ENCODE assay signal across 23 cellular contexts in the genomic region with DNA sequence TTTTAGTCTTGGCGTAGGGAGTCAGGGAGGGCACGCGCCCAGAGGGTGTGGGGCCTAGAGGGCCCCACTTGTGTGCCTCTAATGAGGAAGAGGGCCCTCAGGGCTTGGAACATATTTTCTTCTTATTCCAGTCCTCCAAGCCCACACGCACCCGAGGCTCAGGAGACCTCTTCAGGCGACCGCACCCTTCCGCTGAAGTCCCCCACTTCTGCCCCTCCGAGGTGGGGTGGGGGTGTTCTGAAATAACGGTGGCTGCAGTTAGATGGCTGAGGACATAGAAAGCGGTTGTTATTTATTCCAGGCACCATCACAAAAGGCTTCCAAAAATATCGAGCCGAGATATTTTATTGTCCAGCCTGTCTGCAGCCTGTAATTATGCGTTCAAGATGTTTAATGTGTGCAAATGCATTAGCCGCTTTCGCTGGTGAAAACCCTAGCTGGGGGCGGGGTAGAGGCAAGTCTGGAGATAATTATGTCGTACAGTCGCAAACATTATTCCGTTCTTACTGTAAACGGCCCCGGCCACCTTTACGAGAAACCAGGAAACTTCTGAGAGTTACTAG. TPM values are rescaled to one million over a fixed set of nuclear protein-coding genes. Genes with fewer than 3 reads are reported as not detected.
DNase-seq lines count a peak whose midpoint lies in the region; ATAC-seq and TF ChIP-seq lines count a peak whose summit lies in the region.
"Had no signal": no experiment of that assay in that cellular context is flagged by ENCODE, and none has a peak within 500 bp of the region (broad histone marks: within the 10 kb centered on the region; RNA-seq: fewer than 3 reads in every experiment).

No MANE protein-coding gene starts in this region.

- H3K9me3 ChIP-seq in CD8-positive, alpha-beta T cell (ENCODE audit: low read length), result no peaks in the 10 kb centered on the region
- H3K9me3 ChIP-seq in gastroesophageal sphincter, result no peaks in the 10 kb centered on the region
- H3K9me3 ChIP-seq: Caco-2, thyroid gland had no signal

- no peak for TF ChIP-seq EP300 in gastroesophageal sphincter (IDR thresholded peaks at IDR 0.05)

- H3K27ac ChIP-seq in CD8-positive, alpha-beta T cell (ENCODE audit: low read depth, low read length), result no peak overlapping the region
- H3K27ac ChIP-seq in gastroesophageal sphincter, result no peak overlapping the region
- H3K27ac ChIP-seq: BLaER1 treated with 17β-estradiol and CSF1 and Interleukin-3, amounts not matched to agents 10 nM and 100 nM; dorsolateral prefrontal cortex; HL-60; thyroid gland had no signal

- WGBS in gastroesophageal sphincter (ENCODE audit: low coverage in 1 of 2), 2 donors, result 5 to 14% methylated on average over 10 to 16 of the region's 23 CpGs

- DNase-seq in activated naive CD8-positive, alpha-beta T cell treated with anti-CD3 and anti-CD28 coated beads, Interleukin-2, amount 10 ng/mL, durations not matched to agents 7 days and 5 days, result peak; percentile 19
- DNase-seq in activated naive CD8-positive, alpha-beta T cell treated with anti-CD3 and anti-CD28 coated beads, Interleukin-2, amount 50 U/mL, for 24 hours, result no peak
- peak; percentile 91 for DNase-seq in NCI-H69 (lab: John Stamatoyannopoulos, UW)
- DNase-seq in islet precursor cell, result peak; percentile 45
- no peak for DNase-seq in type B pancreatic cell (ENCODE audit: extremely low spot score, unreplicated experiment)
- no peak for DNase-seq in NCI-H2107 treated with DMSO at 0.1 percent for 48 hours (lab: John Stamatoyannopoulos, UW; ENCODE audit: unreplicated experiment)
- DNase-seq in CD8-positive, alpha-beta T cell, result no peak
- DNase-seq: Caco-2, DMS79, dorsolateral prefrontal cortex, NCI-H1436 treated with DMSO at 0.1 percent for 48 hours, NCI-H774, thyroid gland had no signal

- H3K27me3 ChIP-seq in CD8-positive, alpha-beta T cell (ENCODE audit: insufficient read depth, low read length), result peaks cover 49% of the 10 kb centered on the region
- peaks cover 100% of the 10 kb centered on the region for H3K27me3 ChIP-seq in gastroesophageal sphincter

- H3K36me3 Mint-ChIP-seq in activated naive CD8-positive, alpha-beta T cell treated with anti-CD3 and anti-CD28 coated beads, Interleukin-2, amount 10 ng/mL, durations not matched to agents 7 days and 5 days, result no peaks in the 10 kb centered on the region
- no peaks in the 10 kb centered on the region for H3K36me3 Mint-ChIP-seq in activated naive CD8-positive, alpha-beta T cell treated with anti-CD3 and anti-CD28 coated beads, Interleukin-2, amount 50 U/mL, for 24 hours (ENCODE audit: low read depth)
- H3K36me3 Mint-ChIP-seq in type B pancreatic cell, result no peaks in the 10 kb centered on the region
- H3K36me3 Mint-ChIP-seq in CD8-positive, alpha-beta T cell, result no peaks in the 10 kb centered on the region
- H3K36me3 Mint-ChIP-seq: activated naive CD4-positive, alpha-beta T cell treated with anti-CD3 and anti-CD28 coated beads, Interleukin-2, amount 50 U/mL, for 72 hours; natural killer cell treated with Interleukin-12 subunit alpha and Interleukin-12 subunit beta and Interleukin-15 and Interleukin-18, amount 100 ng/mL, for 72 hours; WTC11 had no signal

- no peaks in the 10 kb centered on the region for H3K36me3 ChIP-seq in CD8-positive, alpha-beta T cell (ENCODE audit: insufficient read depth, low read length)
- H3K36me3 ChIP-seq in gastroesophageal sphincter, result no peaks in the 10 kb centered on the region
- H3K36me3 ChIP-seq: BLaER1 treated with 17β-estradiol and CSF1 and Interleukin-3, amounts not matched to agents 10 nM and 100 nM; thyroid gland had no signal

- CTCF ChIA-PET in CD8-positive, alpha-beta T cell (lab: Charles Lee), result no interaction called here

- peaks cover 85% of the 10 kb centered on the region for H3K27me3 Mint-ChIP-seq in activated naive CD8-positive, alpha-beta T cell treated with anti-CD3 and anti-CD28 coated beads, Interleukin-2, amount 10 ng/mL, durations not matched to agents 7 days and 5 days
- H3K27me3 Mint-ChIP-seq in activated naive CD8-positive, alpha-beta T cell treated with anti-CD3 and anti-CD28 coated beads, Interleukin-2, amount 50 U/mL, for 24 hours, result peaks cover 92% of the 10 kb centered on the region
- H3K27me3 Mint-ChIP-seq in type B pancreatic cell, result peaks cover 99% of the 10 kb centered on the region
- H3K27me3 Mint-ChIP-seq in CD8-positive, alpha-beta T cell (ENCODE audit: low read depth), result peaks cover 83% of the 10 kb centered on the region

- TF ChIP-seq CTCF in type B pancreatic cell (conservative IDR thresholded peaks at IDR 0.05) (no peak), gastroesophageal sphincter (IDR thresholded peaks at IDR 0.05) (no peak)
- TF ChIP-seq CTCF in CD8-positive, alpha-beta T cell (IDR thresholded peaks at IDR 0.05), result no peak

- no peak for TF ChIP-seq POLR2A in gastroesophageal sphincter (IDR thresholded peaks at IDR 0.05)

- no peak overlapping the region for H3K4me3 ChIP-seq in CD8-positive, alpha-beta T cell (ENCODE audit: low read depth, low read length)
- peak overlapping the region in 1 of 2 donors; percentile 18 for H3K4me3 ChIP-seq in gastroesophageal sphincter
- H3K4me3 ChIP-seq: BLaER1 treated with 17β-estradiol and CSF1 and Interleukin-3, amounts not matched to agents 10 nM and 100 nM; dorsolateral prefrontal cortex; thyroid gland had no signal

- peaks cover 5% of the 10 kb centered on the region for H3K4me1 Mint-ChIP-seq in activated naive CD8-positive, alpha-beta T cell treated with anti-CD3 and anti-CD28 coated beads, Interleukin-2, amount 10 ng/mL, durations not matched to agents 7 days and 5 days
- H3K4me1 Mint-ChIP-seq in activated naive CD8-positive, alpha-beta T cell treated with anti-CD3 and anti-CD28 coated beads, Interleukin-2, amount 50 U/mL, for 24 hours, result peaks cover 7% of the 10 kb centered on the region
- H3K4me1 Mint-ChIP-seq in type B pancreatic cell (ENCODE audit: unreplicated experiment), result peaks cover 6% of the 10 kb centered on the region
- H3K4me1 Mint-ChIP-seq in CD8-positive, alpha-beta T cell (ENCODE audit: low read depth), result peaks cover 12% of the 10 kb centered on the region

- H3K27ac Mint-ChIP-seq in activated naive CD8-positive, alpha-beta T cell treated with anti-CD3 and anti-CD28 coated beads, Interleukin-2, amount 10 ng/mL, durations not matched to agents 7 days and 5 days, result no peak overlapping the region
- H3K27ac Mint-ChIP-seq in activated naive CD8-positive, alpha-beta T cell treated with anti-CD3 and anti-CD28 coated beads, Interleukin-2, amount 50 U/mL, for 24 hours, result no peak overlapping the region
- H3K27ac Mint-ChIP-seq in type B pancreatic cell, result no peak overlapping the region
- H3K27ac Mint-ChIP-seq in CD8-positive, alpha-beta T cell, result no peak overlapping the region
- H3K27ac Mint-ChIP-seq: activated naive CD4-positive, alpha-beta T cell treated with anti-CD3 and anti-CD28 coated beads, Interleukin-2, amount 50 U/mL, for 72 hours; natural killer cell treated with Interleukin-12 subunit alpha and Interleukin-12 subunit beta and Interleukin-15 and Interleukin-18, amount 100 ng/mL, for 72 hours; stimulated activated naive CD8-positive, alpha-beta T cell treated with anti-CD3 and anti-CD28 coated beads, Interleukin-15, Interleukin-2, amounts not matched to agents 100 ng/mL and 50 ng/mL, for 24 hours; WTC11 had no signal

- POLR2A ChIA-PET in activated naive CD8-positive, alpha-beta T cell treated with anti-CD3 and anti-CD28 coated beads, Interleukin-2, amount 10 ng/mL, durations not matched to agents 7 days and 5 days (lab: Charles Lee), result no interaction called here
- POLR2A ChIA-PET in CD8-positive, alpha-beta T cell (lab: Charles Lee), result no interaction called here

- no peaks in the 10 kb centered on the region for H3K9me3 Mint-ChIP-seq in activated naive CD8-positive, alpha-beta T cell treated with anti-CD3 and anti-CD28 coated beads, Interleukin-2, amount 10 ng/mL, durations not matched to agents 7 days and 5 days
- no peaks in the 10 kb centered on the region for H3K9me3 Mint-ChIP-seq in activated naive CD8-positive, alpha-beta T cell treated with anti-CD3 and anti-CD28 coated beads, Interleukin-2, amount 50 U/mL, for 24 hours
- no peaks in the 10 kb centered on the region for H3K9me3 Mint-ChIP-seq in type B pancreatic cell
- H3K9me3 Mint-ChIP-seq in CD8-positive, alpha-beta T cell, result no peaks in the 10 kb centered on the region
- H3K9me3 Mint-ChIP-seq: activated naive CD4-positive, alpha-beta T cell treated with anti-CD3 and anti-CD28 coated beads, Interleukin-2, amount 50 U/mL, for 72 hours; natural killer cell treated with Interleukin-12 subunit alpha and Interleukin-12 subunit beta and Interleukin-15 and Interleukin-18, amount 100 ng/mL, for 72 hours; stimulated activated naive CD8-positive, alpha-beta T cell treated with anti-CD3 and anti-CD28 coated beads, Interleukin-15, Interleukin-2, amounts not matched to agents 100 ng/mL and 50 ng/mL, for 24 hours; WTC11 had no signal

- H3K4me1 ChIP-seq in CD8-positive, alpha-beta T cell (ENCODE audit: insufficient read depth, low read length), result peaks cover 13% of the 10 kb centered on the region
- H3K4me1 ChIP-seq in gastroesophageal sphincter, result peaks cover 0 to 27% (median 4%) of the 10 kb centered on the region in 3 donors

- intact Hi-C loops in CD8-positive, alpha-beta T cell (cut with DNase I, micrococcal nuclease), result loop anchor here (5.0 kb wide), 3 partner anchors 365 to 805 kb away; no protein-coding TSS in a partner anchor

- H3K4me3 Mint-ChIP-seq in activated naive CD8-positive, alpha-beta T cell treated with anti-CD3 and anti-CD28 coated beads, Interleukin-2, amount 10 ng/mL, durations not matched to agents 7 days and 5 days, result peak overlapping the region; percentile 28
- no peak overlapping the region for H3K4me3 Mint-ChIP-seq in activated naive CD8-positive, alpha-beta T cell treated with anti-CD3 and anti-CD28 coated beads, Interleukin-2, amount 50 U/mL, for 24 hours
- H3K4me3 Mint-ChIP-seq in type B pancreatic cell, result peak overlapping the region; percentile 54
- no peak overlapping the region for H3K4me3 Mint-ChIP-seq in CD8-positive, alpha-beta T cell
- H3K4me3 Mint-ChIP-seq: natural killer cell treated with Interleukin-12 subunit alpha and Interleukin-12 subunit beta and Interleukin-15 and Interleukin-18, amount 100 ng/mL, for 72 hours; stimulated activated naive CD8-positive, alpha-beta T cell treated with anti-CD3 and anti-CD28 coated beads, Interleukin-15, Interleukin-2, amounts not matched to agents 100 ng/mL and 50 ng/mL, for 24 hours had no signal

- ATAC-seq in activated naive CD8-positive, alpha-beta T cell treated with anti-CD3 and anti-CD28 coated beads, Interleukin-2, amount 10 ng/mL, durations not matched to agents 7 days and 5 days (ENCODE audit: low read depth), result no peak
- no peak for ATAC-seq in activated naive CD8-positive, alpha-beta T cell treated with anti-CD3 and anti-CD28 coated beads, Interleukin-2, amount 50 U/mL, for 24 hours
- ATAC-seq in CD8-positive, alpha-beta T cell, result no peak
- ATAC-seq in gastroesophageal sphincter, result no peak
- ATAC-seq: natural killer cell treated with Interleukin-12 subunit alpha and Interleukin-12 subunit beta and Interleukin-15 and Interleukin-18, amount 100 ng/mL, for 72 hours had no signal

RNA-seq across cellular contexts. Expression of a gene that starts 12.8 kb away (rescaled TPM):
- not detected for total RNA-seq in activated naive CD8-positive, alpha-beta T cell treated with anti-CD3 and anti-CD28 coated beads, Interleukin-2, amount 10 ng/mL, durations not matched to agents 7 days and 5 days
- total RNA-seq in type B pancreatic cell (ENCODE audit: low replicate concordance) (0.75 and 1.5 TPM in 2 replicates), gastroesophageal sphincter (under 1 TPM in 1 of 4 donors, not detected in 3; 0.12 TPM)
- total RNA-seq in CD8-positive, alpha-beta T cell, result not detected
- total RNA-seq: activated naive CD4-positive, alpha-beta T cell treated with anti-CD3 and anti-CD28 coated beads, Interleukin-2, amount 50 U/mL, for 72 hours; H7; liver; natural killer cell treated with Interleukin-12 subunit alpha and Interleukin-12 subunit beta and Interleukin-15 and Interleukin-18, amount 100 ng/mL, for 72 hours; thyroid gland; WTC11 had no signal

RNA-seq across cellular contexts. Expression of a gene that starts 27.6 kb away (rescaled TPM):
- not detected for total RNA-seq in activated naive CD8-positive, alpha-beta T cell treated with anti-CD3 and anti-CD28 coated beads, Interleukin-2, amount 10 ng/mL, durations not matched to agents 7 days and 5 days
- total RNA-seq in type B pancreatic cell (ENCODE audit: low replicate concordance), result 1.2 TPM in 1 of 2 replicates, not detected in the other
- not detected for total RNA-seq in CD8-positive, alpha-beta T cell
- total RNA-seq in gastroesophageal sphincter, result under 1 TPM in 1 of 4 donors, not detected in 3; 0.12 TPM
- total RNA-seq: activated naive CD4-positive, alpha-beta T cell treated with anti-CD3 and anti-CD28 coated beads, Interleukin-2, amount 50 U/mL, for 72 hours; dorsolateral prefrontal cortex; H7; liver; OCI-LY7; thyroid gland; WTC11 had no signal

RNA-seq across cellular contexts. Expression of a gene that starts 29.9 kb away (rescaled TPM):
- total RNA-seq in activated naive CD8-positive, alpha-beta T cell treated with anti-CD3 and anti-CD28 coated beads, Interleukin-2, amount 10 ng/mL, durations not matched to agents 7 days and 5 days, result not detected
- 0.41 and 0.71 TPM in 2 replicates for total RNA-seq in type B pancreatic cell (ENCODE audit: low replicate concordance)
- under 1 TPM in 1 of 2 experiments, not detected in 1; 0.24 TPM for total RNA-seq in CD8-positive, alpha-beta T cell
- not detected for total RNA-seq in gastroesophageal sphincter
- total RNA-seq: activated naive CD4-positive, alpha-beta T cell treated with anti-CD3 and anti-CD28 coated beads, Interleukin-2, amount 50 U/mL, for 72 hours; Caco-2; H7; liver; natural killer cell treated with Interleukin-12 subunit alpha and Interleukin-12 subunit beta and Interleukin-15 and Interleukin-18, amount 100 ng/mL, for 72 hours; OCI-LY7; thyroid gland; WTC11 had no signal

RNA-seq across cellular contexts. Expression of a gene that starts 38.5 kb away (rescaled TPM):
- total RNA-seq in activated naive CD8-positive, alpha-beta T cell treated with anti-CD3 and anti-CD28 coated beads, Interleukin-2, amount 10 ng/mL, durations not matched to agents 7 days and 5 days, result not detected
- total RNA-seq in type B pancreatic cell (ENCODE audit: low replicate concordance) (0.29 and 4.9 TPM in 2 replicates), gastroesophageal sphincter (under 1 TPM in 1 of 4 donors, not detected in 3; 0.67 TPM)
- not detected for total RNA-seq in CD8-positive, alpha-beta T cell
- total RNA-seq: activated naive CD4-positive, alpha-beta T cell treated with anti-CD3 and anti-CD28 coated beads, Interleukin-2, amount 50 U/mL, for 72 hours; H7; OCI-LY7 had no signal

RNA-seq across cellular contexts. Expression of a gene that starts 47.3 kb away (rescaled TPM):
- not detected for total RNA-seq in activated naive CD8-positive, alpha-beta T cell treated with anti-CD3 and anti-CD28 coated beads, Interleukin-2, amount 10 ng/mL, durations not matched to agents 7 days and 5 days
- total RNA-seq in type B pancreatic cell (ENCODE audit: low replicate concordance) (0.67 and 4.1 TPM in 2 replicates), gastroesophageal sphincter (under 1 TPM in 2 of 4 donors, not detected in 2; 0.54 to 0.89 TPM)
- not detected for total RNA-seq in CD8-positive, alpha-beta T cell
- total RNA-seq: activated naive CD4-positive, alpha-beta T cell treated with anti-CD3 and anti-CD28 coated beads, Interleukin-2, amount 50 U/mL, for 72 hours; dorsolateral prefrontal cortex; H7; OCI-LY7; WTC11 had no signal

Comparison
In these comparisons a context has a peak if more than half of its experiments do, and no peak if none do; other contexts are left out.
1. DNase-seq: peak in activated naive CD8-positive, alpha-beta T cell treated with anti-CD3 and anti-CD28 coated beads, Interleukin-2, amount 10 ng/mL, durations not matched to agents 7 days and 5 days (single experiment), NCI-H69 (single experiment) and islet precursor cell (single experiment); none in activated naive CD8-positive, alpha-beta T cell treated with anti-CD3 and anti-CD28 coated beads, Interleukin-2, amount 50 U/mL, for 24 hours (single experiment), type B pancreatic cell (single experiment), NCI-H2107 treated with DMSO at 0.1 percent for 48 hours (single experiment) and CD8-positive, alpha-beta T cell (0 of 7).
2. H3K4me3 Mint-ChIP-seq: peak in activated naive CD8-positive, alpha-beta T cell treated with anti-CD3 and anti-CD28 coated beads, Interleukin-2, amount 10 ng/mL, durations not matched to agents 7 days and 5 days (single experiment) and type B pancreatic cell (single experiment); none in activated naive CD8-positive, alpha-beta T cell treated with anti-CD3 and anti-CD28 coated beads, Interleukin-2, amount 50 U/mL, for 24 hours (single experiment) and CD8-positive, alpha-beta T cell (single experiment).